ENCODE assay signal across 12 cellular contexts in genomic region chr3:169112153-169112892, GRCh38.
DNase-seq lines count a peak whose midpoint lies in the region; ATAC-seq and TF ChIP-seq lines count a peak whose summit lies in the region.
"Had no signal": no experiment of that assay in that cellular context is flagged by ENCODE, and none has a peak within 500 bp of the region (broad histone marks: within the 10 kb centered on the region; RNA-seq: fewer than 3 reads in every experiment).

No MANE protein-coding gene starts in this region.

- no peak overlapping the region for H3K4me3 ChIP-seq in HEK293 (ENCODE audit: low read depth, low read length)
- H3K4me3 ChIP-seq in fibroblast of pulmonary artery (replicated peaks; ENCODE audit: low read depth, low read length), result no peak overlapping the region
- H3K4me3 ChIP-seq in skeletal muscle cell (ENCODE audit: low read depth, low read length), result no peak overlapping the region

- H3K9me3 Mint-ChIP-seq in activated CD4-positive, alpha-beta memory T cell treated with anti-CD3 and anti-CD28 coated beads, Interleukin-2, amount 10 ng/mL, durations not matched to agents 7 days and 5 days, result no peaks in the 10 kb centered on the region

- H3K4me1 ChIP-seq in HEK293 (ENCODE audit: control insufficient read depth, insufficient read depth, low read length), result no peaks in the 10 kb centered on the region

- H3K27ac ChIP-seq in HEK293 (ENCODE audit: extremely low read depth, low read depth, low read length), result no peak overlapping the region
- H3K27ac ChIP-seq: WERI-Rb-1 had no signal

- H3K4me1 Mint-ChIP-seq in activated CD4-positive, alpha-beta memory T cell treated with anti-CD3 and anti-CD28 coated beads, Interleukin-2, amount 10 ng/mL, durations not matched to agents 7 days and 5 days, result no peaks in the 10 kb centered on the region

- no peaks in the 10 kb centered on the region for H3K36me3 Mint-ChIP-seq in activated CD4-positive, alpha-beta memory T cell treated with anti-CD3 and anti-CD28 coated beads, Interleukin-2, amount 10 ng/mL, durations not matched to agents 7 days and 5 days (ENCODE audit: low read depth)

- no peak overlapping the region for H3K27ac Mint-ChIP-seq in activated CD4-positive, alpha-beta memory T cell treated with anti-CD3 and anti-CD28 coated beads, Interleukin-2, amount 10 ng/mL, durations not matched to agents 7 days and 5 days

- ATAC-seq in SK-N-SH treated with all-trans-retinoic acid at 6 μM for 48 hours, result peak; percentile 84

- CTCF ChIA-PET in HEK293 (lab: Yijun Ruan, JAX), result no interaction called here
- CTCF ChIA-PET in activated CD4-positive, alpha-beta memory T cell treated with anti-CD3 and anti-CD28 coated beads, Interleukin-2, amount 10 ng/mL, durations not matched to agents 7 days and 5 days (lab: Charles Lee), result no interaction called here

- no peak overlapping the region for H3K4me3 Mint-ChIP-seq in activated CD4-positive, alpha-beta memory T cell treated with anti-CD3 and anti-CD28 coated beads, Interleukin-2, amount 10 ng/mL, durations not matched to agents 7 days and 5 days

- POLR2A ChIA-PET in HEK293 (lab: Yijun Ruan, JAX), result no interaction called here
- POLR2A ChIA-PET in activated CD4-positive, alpha-beta memory T cell treated with anti-CD3 and anti-CD28 coated beads, Interleukin-2, amount 10 ng/mL, durations not matched to agents 7 days and 5 days (lab: Charles Lee), result no interaction called here

- peaks cover 0 to 23% of the 10 kb centered on the region in 2 experiments; a peak in 1 of 3 replicates for H3K36me3 ChIP-seq in HEK293 (ENCODE audit: control insufficient read depth in 2 of 2, insufficient read depth in 1 of 2, low read length in 2 of 2)
- H3K36me3 ChIP-seq: WERI-Rb-1 had no signal

- DNase-seq in fibroblast of pulmonary artery (ENCODE audit: low read depth) (peak; percentile 88), skeletal muscle cell (ENCODE audit: low read depth) (peak; percentile 58), mesenteric fat pad (ENCODE audit: low spot score) (no peak), HUDEP-2 (lab: John Stamatoyannopoulos, UW; ENCODE audit: unreplicated experiment in 76 of 76) (no peak), GM20000 (ENCODE audit: low spot score) (no peak)
- DNase-seq in activated CD4-positive, alpha-beta memory T cell treated with anti-CD3 and anti-CD28 coated beads, Interleukin-2, amount 10 ng/mL, durations not matched to agents 7 days and 5 days, result no peak
- DNase-seq: kidney, NCI-H1092 treated with DMSO at 0.1 percent for 48 hours, posterior cingulate gyrus, WERI-Rb-1 had no signal

- TF ChIP-seq CTCF in HEK293 (tag by site-specific recombination; IDR thresholded peaks at IDR 0.05) (no peak), fibroblast of pulmonary artery (IDR thresholded peaks at IDR 0.05; ENCODE audit: low read length, missing control alignments) (no peak), GM20000 (IDR thresholded peaks at IDR 0.05; ENCODE audit: extremely low read depth, missing control alignments) (no peak)

- no peaks in the 10 kb centered on the region for H3K9me3 ChIP-seq in HEK293 (ENCODE audit: control insufficient read depth, insufficient read depth, low read depth, low read length)

- H3K27me3 Mint-ChIP-seq in activated CD4-positive, alpha-beta memory T cell treated with anti-CD3 and anti-CD28 coated beads, Interleukin-2, amount 10 ng/mL, durations not matched to agents 7 days and 5 days, result no peaks in the 10 kb centered on the region

TF ChIP-seq in HEK293, 187 proteins besides CTCF, POLR2A, EP300 and RAD21:
- TF ChIP-seq SCRT2 (tag by site-specific recombination; IDR thresholded peaks at IDR 0.05) (peak; percentile 43), ZNF350 (tag by site-specific recombination; IDR thresholded peaks at IDR 0.05) (no peak)

TF ChIP-seq in SK-N-SH treated with all-trans-retinoic acid at 6 μM for 48 hours, 23 proteins besides CTCF, POLR2A, EP300 and RAD21:
- TF ChIP-seq ARNTL (CRISPR knock-in tag; IDR thresholded peaks at IDR 0.05; ENCODE audit: borderline replicate concordance, low read depth) (no peak), TCF4 (CRISPR knock-in tag; IDR thresholded peaks at IDR 0.05; ENCODE audit: borderline replicate concordance) (no peak), ZNF70 (CRISPR knock-in tag; IDR thresholded peaks at IDR 0.05) (no peak), ZFP3 (CRISPR knock-in tag; IDR thresholded peaks at IDR 0.05) (no peak), ZNF565 (CRISPR knock-in tag; conservative IDR thresholded peaks at IDR 0.05; ENCODE audit: low read depth) (no peak), ISL1 (CRISPR knock-in tag; IDR thresholded peaks at IDR 0.05) (no peak), GLIS3 (CRISPR knock-in tag; IDR thresholded peaks at IDR 0.05) (no peak), TOX (CRISPR knock-in tag; IDR thresholded peaks at IDR 0.05; ENCODE audit: borderline replicate concordance) (no peak), ESRRG (CRISPR knock-in tag; IDR thresholded peaks at IDR 0.05) (no peak), SNAI2 (CRISPR knock-in tag; IDR thresholded peaks at IDR 0.05) (no peak), PPARA (CRISPR knock-in tag; IDR thresholded peaks at IDR 0.05; ENCODE audit: borderline replicate concordance) (no peak), RARB (CRISPR knock-in tag; IDR thresholded peaks at IDR 0.05) (no peak), CSDC2 (CRISPR knock-in tag; IDR thresholded peaks at IDR 0.05) (no peak), TSHZ2 (CRISPR knock-in tag; IDR thresholded peaks at IDR 0.05) (no peak), ZNF8 (CRISPR knock-in tag; IDR thresholded peaks at IDR 0.05) (no peak), ZC3H10 (CRISPR knock-in tag; IDR thresholded peaks at IDR 0.05) (no peak), BACH2 (CRISPR knock-in tag; IDR thresholded peaks at IDR 0.05; ENCODE audit: borderline replicate concordance) (no peak)
- TF ChIP-seq, protein P1, sequence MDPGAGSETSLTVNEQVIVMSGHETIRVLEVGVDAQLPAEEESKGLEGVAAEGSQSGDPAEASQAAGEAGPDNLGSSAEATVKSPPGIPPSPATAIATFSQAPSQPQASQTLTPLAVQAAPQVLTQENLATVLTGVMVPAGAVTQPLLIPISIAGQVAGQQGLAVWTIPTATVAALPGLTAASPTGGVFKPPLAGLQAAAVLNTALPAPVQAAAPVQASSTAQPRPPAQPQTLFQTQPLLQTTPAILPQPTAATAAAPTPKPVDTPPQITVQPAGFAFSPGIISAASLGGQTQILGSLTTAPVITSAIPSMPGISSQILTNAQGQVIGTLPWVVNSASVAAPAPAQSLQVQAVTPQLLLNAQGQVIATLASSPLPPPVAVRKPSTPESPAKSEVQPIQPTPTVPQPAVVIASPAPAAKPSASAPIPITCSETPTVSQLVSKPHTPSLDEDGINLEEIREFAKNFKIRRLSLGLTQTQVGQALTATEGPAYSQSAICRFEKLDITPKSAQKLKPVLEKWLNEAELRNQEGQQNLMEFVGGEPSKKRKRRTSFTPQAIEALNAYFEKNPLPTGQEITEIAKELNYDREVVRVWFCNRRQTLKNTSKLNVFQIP (CRISPR knock-in tag; IDR thresholded peaks at IDR 0.05; ENCODE audit: borderline replicate concordance, low read depth), result no peak
- TF ChIP-seq, protein P2, sequence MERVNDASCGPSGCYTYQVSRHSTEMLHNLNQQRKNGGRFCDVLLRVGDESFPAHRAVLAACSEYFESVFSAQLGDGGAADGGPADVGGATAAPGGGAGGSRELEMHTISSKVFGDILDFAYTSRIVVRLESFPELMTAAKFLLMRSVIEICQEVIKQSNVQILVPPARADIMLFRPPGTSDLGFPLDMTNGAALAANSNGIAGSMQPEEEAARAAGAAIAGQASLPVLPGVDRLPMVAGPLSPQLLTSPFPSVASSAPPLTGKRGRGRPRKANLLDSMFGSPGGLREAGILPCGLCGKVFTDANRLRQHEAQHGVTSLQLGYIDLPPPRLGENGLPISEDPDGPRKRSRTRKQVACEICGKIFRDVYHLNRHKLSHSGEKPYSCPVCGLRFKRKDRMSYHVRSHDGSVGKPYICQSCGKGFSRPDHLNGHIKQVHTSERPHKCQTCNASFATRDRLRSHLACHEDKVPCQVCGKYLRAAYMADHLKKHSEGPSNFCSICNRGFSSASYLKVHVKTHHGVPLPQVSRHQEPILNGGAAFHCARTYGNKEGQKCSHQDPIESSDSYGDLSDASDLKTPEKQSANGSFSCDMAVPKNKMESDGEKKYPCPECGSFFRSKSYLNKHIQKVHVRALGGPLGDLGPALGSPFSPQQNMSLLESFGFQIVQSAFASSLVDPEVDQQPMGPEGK (CRISPR knock-in tag; IDR thresholded peaks at IDR 0.05; ENCODE audit: borderline replicate concordance), result no peak

Comparison
In these comparisons a context has a peak if more than half of its experiments do, and no peak if none do; other contexts are left out.
1. DNase-seq: peak in fibroblast of pulmonary artery (single experiment) and skeletal muscle cell (single experiment); none in mesenteric fat pad (single experiment), activated CD4-positive, alpha-beta memory T cell treated with anti-CD3 and anti-CD28 coated beads, Interleukin-2, amount 10 ng/mL, durations not matched to agents 7 days and 5 days (single experiment), HUDEP-2 (0 of 76) and GM20000 (single experiment).